Comparison of ENCODE assay signal across 14 cellular contexts in genomic region chr4:67522851-67523671, GRCh38. TPM values are rescaled to one million over a fixed set of nuclear protein-coding genes. Genes with fewer than 3 reads are reported as not detected.
DNase-seq lines count a peak whose midpoint lies in the region; ATAC-seq, FAIRE-seq and TF ChIP-seq lines count a peak whose summit lies in the region.
"Had no signal": no experiment of that assay in that cellular context is flagged by ENCODE, and none has a peak within 500 bp of the region (broad histone marks: within the 10 kb centered on the region; RNA-seq: fewer than 3 reads in every experiment).

No MANE protein-coding gene starts in this region.

- H3K36me3 ChIP-seq in CD8-positive, alpha-beta T cell (ENCODE audit: insufficient read depth, low read length), result peaks cover 6% of the 10 kb centered on the region
- no peaks in the 10 kb centered on the region for H3K36me3 ChIP-seq in ovary

- intact Hi-C loops in CD8-positive, alpha-beta T cell (cut with DNase I, micrococcal nuclease), result loop anchor here in 1 of 2 experiments (1.0 to 10.0 kb wide), 2 partner anchors 16 to 802 kb away; no protein-coding TSS in a partner anchor
- intact Hi-C loops in cardiac septum (cut with DNase I) (no loop called here), ovary (cut with DNase I) (no loop called here)

- TF ChIP-seq EP300 in ovary (IDR thresholded peaks at IDR 0.05), result no peak

- FAIRE-seq in frontal cortex (lab: Jason Lieb, UNC), result no peak

- H3K9me3 ChIP-seq in CD8-positive, alpha-beta T cell (ENCODE audit: low read length), result no peaks in the 10 kb centered on the region
- H3K9me3 ChIP-seq in ovary, result no peaks in the 10 kb centered on the region

- no peaks in the 10 kb centered on the region for H3K27me3 Mint-ChIP-seq in CD8-positive, alpha-beta T cell (ENCODE audit: low read depth)
- no peaks in the 10 kb centered on the region for H3K27me3 Mint-ChIP-seq in activated T-helper 17 cell treated with anti-CD3 and anti-CD28 coated beads, Interleukin-2, amount 50 U/mL, for 72 hours

- WGBS in ovary, 3 donors, result 87 to 89% (median 88%) methylated on average over 10 of the region's 10 CpGs

- peak; percentile 72 for ATAC-seq in CD8-positive, alpha-beta T cell
- ATAC-seq in activated T-helper 17 cell treated with anti-CD3 and anti-CD28 coated beads, Interleukin-2, amount 50 U/mL, for 72 hours (replicated peaks), result peak; percentile 88

- H3K4me1 ChIP-seq in CD8-positive, alpha-beta T cell (ENCODE audit: insufficient read depth, low read length), result peaks cover 6% of the 10 kb centered on the region
- H3K4me1 ChIP-seq in ovary (ENCODE audit: insufficient read depth), result no peaks in the 10 kb centered on the region

- no peak overlapping the region for H3K4me3 Mint-ChIP-seq in CD8-positive, alpha-beta T cell
- H3K4me3 Mint-ChIP-seq in activated T-helper 17 cell treated with anti-CD3 and anti-CD28 coated beads, Interleukin-2, amount 50 U/mL, for 72 hours, result peak overlapping the region; percentile 63

- DNase-seq in CD8-positive, alpha-beta T cell, result peak in 1 of 7 experiments; percentile 19
- DNase-seq in LHCN-M2 (ENCODE audit: low read depth) (peak; percentile 9), foreskin fibroblast (peak; percentile 1 to 16), frontal cortex (ENCODE audit: low spot score in 2 of 2) (no peak), cardiac septum (ENCODE audit: low spot score) (no peak), ovary (no peak), cortex of kidney (lab: John Stamatoyannopoulos, UW) (no peak)
- DNase-seq: activated CD8-positive, alpha-beta memory T cell treated with anti-CD3 and anti-CD28 coated beads for 24 hours; C1 segment of cervical spinal cord; midbrain; NCI-H1105 had no signal

- POLR2A ChIA-PET in CD8-positive, alpha-beta T cell (lab: Charles Lee), result no interaction called here

- H3K36me3 Mint-ChIP-seq in CD8-positive, alpha-beta T cell, result peaks cover 77% of the 10 kb centered on the region
- H3K36me3 Mint-ChIP-seq in activated T-helper 17 cell treated with anti-CD3 and anti-CD28 coated beads, Interleukin-2, amount 50 U/mL, for 72 hours (ENCODE audit: low read depth), result peaks cover 91% of the 10 kb centered on the region

- H3K27ac ChIP-seq in CD8-positive, alpha-beta T cell (ENCODE audit: low read depth, low read length), result no peak overlapping the region
- H3K27ac ChIP-seq in ovary, result no peak overlapping the region
- H3K27ac ChIP-seq: HL-60, SK-N-MC had no signal

- CTCF ChIA-PET in CD8-positive, alpha-beta T cell (lab: Charles Lee), result no interaction called here

- no peaks in the 10 kb centered on the region for H3K27me3 ChIP-seq in CD8-positive, alpha-beta T cell (ENCODE audit: insufficient read depth, low read length)
- H3K27me3 ChIP-seq in ovary, result no peaks in the 10 kb centered on the region

- no peak for TF ChIP-seq CTCF in CD8-positive, alpha-beta T cell (IDR thresholded peaks at IDR 0.05)
- TF ChIP-seq CTCF in foreskin fibroblast (IDR thresholded peaks at IDR 0.05; ENCODE audit: low read depth, low read length), result no peak
- TF ChIP-seq CTCF in ovary (IDR thresholded peaks at IDR 0.05), result no peak

- peaks cover 72% of the 10 kb centered on the region for H3K4me1 Mint-ChIP-seq in CD8-positive, alpha-beta T cell (ENCODE audit: low read depth)
- peaks cover 57% of the 10 kb centered on the region for H3K4me1 Mint-ChIP-seq in activated T-helper 17 cell treated with anti-CD3 and anti-CD28 coated beads, Interleukin-2, amount 50 U/mL, for 72 hours

- no peaks in the 10 kb centered on the region for H3K9me3 Mint-ChIP-seq in CD8-positive, alpha-beta T cell
- peaks cover 3% of the 10 kb centered on the region for H3K9me3 Mint-ChIP-seq in activated T-helper 17 cell treated with anti-CD3 and anti-CD28 coated beads, Interleukin-2, amount 50 U/mL, for 72 hours

- no peak overlapping the region for H3K4me3 ChIP-seq in CD8-positive, alpha-beta T cell (ENCODE audit: low read depth, low read length)
- H3K4me3 ChIP-seq in foreskin fibroblast (ENCODE audit: low read depth in 1 of 2, low read length in 2 of 2) (no peak overlapping the region), ovary (no peak overlapping the region)
- H3K4me3 ChIP-seq: SK-N-MC had no signal

- no peak for TF ChIP-seq POLR2A in ovary (IDR thresholded peaks at IDR 0.05)

- peak overlapping the region; percentile 37 for H3K27ac Mint-ChIP-seq in CD8-positive, alpha-beta T cell
- H3K27ac Mint-ChIP-seq in activated T-helper 17 cell treated with anti-CD3 and anti-CD28 coated beads, Interleukin-2, amount 50 U/mL, for 72 hours, result peak overlapping the region; percentile 86

RNA-seq across cellular contexts. Expression of gene CENPC, which starts 22.2 kb away (rescaled TPM):
- 100 to 1,000 TPM; 134 to 143 TPM for total RNA-seq in CD8-positive, alpha-beta T cell
- total RNA-seq in LHCN-M2 (2014; rRNA removed) (11.2 and 16.0 TPM in 2 replicates), frontal cortex (26.1 TPM), cardiac septum (9.3 TPM), ovary (10 to 100 TPM; 23.1 to 46.7 (median 28.4) TPM)
- 2.2 TPM for polyA plus RNA-seq in LHCN-M2 (2012)
- 10 to 100 TPM; 30.9 to 64.9 TPM for total RNA-seq in activated T-helper 17 cell treated with anti-CD3 and anti-CD28 coated beads, Interleukin-2, amount 50 U/mL, for 72 hours
- 10 to 100 TPM in 1 of 2 donors, 1 to 10 TPM in 1; 9.8 to 14.8 TPM for polyA plus RNA-seq in ovary

RNA-seq across cellular contexts. Expression of gene STAP1, which starts 35.5 kb away (rescaled TPM):
- total RNA-seq in CD8-positive, alpha-beta T cell, result 1 to 10 TPM; 1.0 to 1.3 TPM
- total RNA-seq in LHCN-M2 (2014; rRNA removed), result not detected in 2 replicates
- polyA plus RNA-seq in LHCN-M2 (2012), result not detected
- total RNA-seq in activated T-helper 17 cell treated with anti-CD3 and anti-CD28 coated beads, Interleukin-2, amount 50 U/mL, for 72 hours, result 1 to 10 TPM; 2.6 to 2.7 TPM
- total RNA-seq in frontal cortex, result not detected
- total RNA-seq in cardiac septum, result not detected
- total RNA-seq in ovary, result not detected
- polyA plus RNA-seq in ovary, result under 1 TPM; 0.12 to 0.40 TPM

Comparison
In these comparisons a context has a peak if more than half of its experiments do, and no peak if none do; other contexts are left out.
1. DNase-seq: peak in LHCN-M2 (single experiment) and foreskin fibroblast (2 of 2); none in frontal cortex (0 of 2), cardiac septum (single experiment), ovary (0 of 5) and cortex of kidney (single experiment).